ENCODE assay signal across 24 cellular contexts in genomic region chr17:31437720-31438400, GRCh38. TPM values are rescaled to one million over a fixed set of nuclear protein-coding genes. Genes with fewer than 3 reads are reported as not detected.
DNase-seq lines count a peak whose midpoint lies in the region; ATAC-seq, FAIRE-seq and TF ChIP-seq lines count a peak whose summit lies in the region.
"Had no signal": no experiment of that assay in that cellular context is flagged by ENCODE, and none has a peak within 500 bp of the region (broad histone marks: within the 10 kb centered on the region; RNA-seq: fewer than 3 reads in every experiment).

No MANE protein-coding gene starts in this region.

- H3K27ac Mint-ChIP-seq in CD8-positive, alpha-beta T cell, result no peak overlapping the region
- H3K27ac Mint-ChIP-seq: activated naive CD4-positive, alpha-beta T cell treated with anti-CD3 and anti-CD28 coated beads for 36 hours; nephron progenitor cell had no signal

- H3K9me3 Mint-ChIP-seq in CD8-positive, alpha-beta T cell, result no peaks in the 10 kb centered on the region
- H3K9me3 Mint-ChIP-seq: activated naive CD4-positive, alpha-beta T cell treated with anti-CD3 and anti-CD28 coated beads for 36 hours; activated T-cell treated with anti-CD3 and anti-CD28 coated beads, Interleukin-2, amount 50 U/mL, for 4 hours; IgD-negative memory B cell; nephron progenitor cell; stimulated activated naive CD8-positive, alpha-beta T cell treated with anti-CD3 and anti-CD28 coated beads, Interleukin-15, amount 100 ng/mL, for 72 hours had no signal

- peaks cover 16% of the 10 kb centered on the region for H3K4me1 Mint-ChIP-seq in CD8-positive, alpha-beta T cell (ENCODE audit: low read depth)

- no peak overlapping the region for H3K27ac ChIP-seq in A549
- H3K27ac ChIP-seq in KMS-11, result no peak overlapping the region
- peak overlapping the region; percentile 77 for H3K27ac ChIP-seq in cingulate gyrus (ENCODE audit: low read depth, low read length)
- H3K27ac ChIP-seq in CD8-positive, alpha-beta T cell (ENCODE audit: low read depth, low read length), result no peak overlapping the region
- H3K27ac ChIP-seq: adrenal gland, body of pancreas, esophagus muscularis mucosa, foreskin keratinocyte, heart right ventricle, ovary, thyroid gland, vagina had no signal

- ATAC-seq in A549 (peak; percentile 15 to 48; a peak in 5 of 6 replicates), mucosa of descending colon (peak; percentile 5), HG02610 (IDR thresholded peaks at IDR 0.05; ENCODE audit: unreplicated experiment) (no peak)
- ATAC-seq in CD8-positive, alpha-beta T cell, result no peak

- DNase-seq in A549 (ENCODE audit: low read depth in 1 of 2, low spot score in 1 of 2) (no peak), mucosa of descending colon (peak in 1 of 3 donors; percentile 29), NCI-H69 (lab: John Stamatoyannopoulos, UW) (no peak)
- no peak for DNase-seq in stimulated activated CD4-positive, alpha-beta T cell treated with anti-CD3 and anti-CD28 coated beads, Interleukin-2, amount 100 ng/mL, for 24 hours
- no peak for DNase-seq in CD8-positive, alpha-beta T cell
- DNase-seq: DMS 273 treated with DMSO at 0.1 percent for 48 hours had no signal

- no peak overlapping the region for H3K4me3 Mint-ChIP-seq in CD8-positive, alpha-beta T cell
- H3K4me3 Mint-ChIP-seq: activated naive CD4-positive, alpha-beta T cell treated with anti-CD3 and anti-CD28 coated beads for 36 hours; activated T-cell treated with anti-CD3 and anti-CD28 coated beads, Interleukin-2, amount 50 U/mL, for 4 hours; IgD-negative memory B cell; nephron progenitor cell; stimulated activated naive CD8-positive, alpha-beta T cell treated with anti-CD3 and anti-CD28 coated beads, Interleukin-15, amount 100 ng/mL, for 72 hours had no signal

- no peak for TF ChIP-seq POLR2A in A549 (IDR thresholded peaks at IDR 0.05; ENCODE audit: low read length)

- TF ChIP-seq RAD21 in A549 (conservative IDR thresholded peaks at IDR 0.05 in 1 of 2, IDR thresholded peaks at IDR 0.05 in 1 of 2), result no peak

- TF ChIP-seq EP300 in A549 (IDR thresholded peaks at IDR 0.05), result no peak

- no peaks in the 10 kb centered on the region for H3K79me2 ChIP-seq in KMS-11 (ENCODE audit: insufficient read depth, low read depth)

- no peak for FAIRE-seq in A549 (lab: Jason Lieb, UNC)
- FAIRE-seq: endometrium had no signal

- H3K9me3 ChIP-seq in A549 (no peaks in the 10 kb centered on the region), mucosa of descending colon (no peaks in the 10 kb centered on the region)
- no peaks in the 10 kb centered on the region for H3K9me3 ChIP-seq in CD8-positive, alpha-beta T cell (ENCODE audit: low read length)
- H3K9me3 ChIP-seq: adrenal gland, body of pancreas, esophagus muscularis mucosa, heart right ventricle, ovary, thyroid gland, vagina had no signal

- WGBS in A549 (ENCODE audit: missing lambda C conversion rate), result 20% methylated on average over 11 of the region's 11 CpGs

- H3K36me3 Mint-ChIP-seq in CD8-positive, alpha-beta T cell, result no peaks in the 10 kb centered on the region
- H3K36me3 Mint-ChIP-seq: IgD-negative memory B cell had no signal

- H3K4me3 ChIP-seq in A549 (no peak overlapping the region), KMS-11 (IDR thresholded peaks at IDR 0.05; ENCODE audit: insufficient read depth, low read depth, low read length) (no peak overlapping the region), mucosa of descending colon (no peak overlapping the region)
- no peak overlapping the region for H3K4me3 ChIP-seq in CD8-positive, alpha-beta T cell (ENCODE audit: low read depth, low read length)
- H3K4me3 ChIP-seq: adrenal gland, body of pancreas, esophagus muscularis mucosa, heart right ventricle, ovary, thyroid gland, vagina had no signal

- H2AFZ ChIP-seq in KMS-11 (ENCODE audit: low read depth), result peak overlapping the region; percentile 8; the same call in 1 of the 2 replicates

- no peak overlapping the region for H3K9ac ChIP-seq in KMS-11

- POLR2A ChIA-PET in A549 (lab: Yijun Ruan, JAX), result interaction anchor here (0.5 kb wide), 1 partner anchor 82 kb away, joined by 3 read pairs; no protein-coding TSS in a partner anchor
- POLR2A ChIA-PET in CD8-positive, alpha-beta T cell (lab: Charles Lee), result interaction anchor here (0.8 to 2.6 kb wide), 4 partner anchors 50 to 404 kb away, joined by 3 to 10 read pairs (median 4); no protein-coding TSS in a partner anchor

- H3K4me2 ChIP-seq in A549, result peak overlapping the region; percentile 54
- H3K4me2 ChIP-seq in KMS-11, result peak overlapping the region; percentile 9; the same call in 1 of the 2 replicates

- intact Hi-C loops in mucosa of descending colon (cut with DNase I, micrococcal nuclease), result loop anchor here (5.0 kb wide), 2 partner anchors 89 to 404 kb away; no protein-coding TSS in a partner anchor
- intact Hi-C loops in CD8-positive, alpha-beta T cell (cut with DNase I, micrococcal nuclease), result loop anchor here (1.0 to 5.0 kb wide), 4 partner anchors 49 to 404 kb away; no protein-coding TSS in a partner anchor

- no peaks in the 10 kb centered on the region for H3K4me1 ChIP-seq in A549
- no peaks in the 10 kb centered on the region for H3K4me1 ChIP-seq in KMS-11 (ENCODE audit: low read depth, poor library complexity, severe bottlenecking)
- H3K4me1 ChIP-seq in mucosa of descending colon (ENCODE audit: low read depth), result no peaks in the 10 kb centered on the region
- peaks cover 11% of the 10 kb centered on the region for H3K4me1 ChIP-seq in CD8-positive, alpha-beta T cell (ENCODE audit: insufficient read depth, low read length)
- H3K4me1 ChIP-seq: adrenal gland, foreskin keratinocyte, vagina had no signal

- TF ChIP-seq CTCF in A549 (IDR thresholded peaks at IDR 0.05) (no peak), KMS-11 (conservative IDR thresholded peaks at IDR 0.05; ENCODE audit: low read depth, low read length) (no peak), mucosa of descending colon (IDR thresholded peaks at IDR 0.05) (no peak)
- no peak for TF ChIP-seq CTCF in CD8-positive, alpha-beta T cell (IDR thresholded peaks at IDR 0.05)

- CTCF ChIA-PET in A549 (lab: Yijun Ruan, JAX), result interaction anchor here (0.6 to 23.7 kb wide), 57 partner anchors 8 to 571 kb away, joined by 3 to 490 read pairs (median 5); no protein-coding TSS in a partner anchor
- CTCF ChIA-PET in CD8-positive, alpha-beta T cell (lab: Charles Lee), result interaction anchor here (0.6 to 10.3 kb wide), 20 partner anchors 14 to 406 kb away, joined by 3 to 265 read pairs (median 5); no protein-coding TSS in a partner anchor

- no peaks in the 10 kb centered on the region for H4K20me1 ChIP-seq in KMS-11 (ENCODE audit: insufficient read depth)

- H3K36me3 ChIP-seq in KMS-11 (ENCODE audit: insufficient read depth) (no peaks in the 10 kb centered on the region), mucosa of descending colon (ENCODE audit: low read depth) (no peaks in the 10 kb centered on the region)
- H3K36me3 ChIP-seq in CD8-positive, alpha-beta T cell (ENCODE audit: insufficient read depth, low read length), result no peaks in the 10 kb centered on the region
- H3K36me3 ChIP-seq: adrenal gland, esophagus muscularis mucosa, heart right ventricle, ovary, thyroid gland, vagina had no signal

- H3K27me3 Mint-ChIP-seq in CD8-positive, alpha-beta T cell (ENCODE audit: low read depth), result peaks cover 5% of the 10 kb centered on the region

- H3K27me3 ChIP-seq in KMS-11 (ENCODE audit: insufficient read depth, low read depth), result no peaks in the 10 kb centered on the region
- H3K27me3 ChIP-seq in CD8-positive, alpha-beta T cell (ENCODE audit: insufficient read depth, low read length), result no peaks in the 10 kb centered on the region
- H3K27me3 ChIP-seq: adrenal gland, body of pancreas, ovary, thyroid gland, vagina had no signal

TF ChIP-seq in A549, 52 proteins besides CTCF, POLR2A, EP300 and RAD21 (continues in another document):
- no peak for TF ChIP-seq E2F6 (IDR thresholded peaks at IDR 0.05; ENCODE audit: borderline replicate concordance, low read depth)
- TF ChIP-seq RARB (CRISPR knock-in tag; IDR thresholded peaks at IDR 0.05), result no peak
- no peak for TF ChIP-seq MAFK (IDR thresholded peaks at IDR 0.05; ENCODE audit: partially characterized antibody)
- TF ChIP-seq CBX2 (IDR thresholded peaks at IDR 0.05; ENCODE audit: borderline replicate concordance, low read depth), result no peak
- no peak for TF ChIP-seq RFX5 (IDR thresholded peaks at IDR 0.05)
- TF ChIP-seq EHMT2 (IDR thresholded peaks at IDR 0.05; ENCODE audit: low read depth), result no peak
- TF ChIP-seq BHLHE40 (IDR thresholded peaks at IDR 0.05; ENCODE audit: low read depth, low read length), result no peak
- TF ChIP-seq ZFP36 (IDR thresholded peaks at IDR 0.05; ENCODE audit: borderline replicate concordance, partially characterized antibody), result no peak
- no peak for TF ChIP-seq MAZ (IDR thresholded peaks at IDR 0.05; ENCODE audit: borderline replicate concordance, low read depth, low read length)
- no peak for TF ChIP-seq ELK1 (IDR thresholded peaks at IDR 0.05; ENCODE audit: low read depth, low read length)
- no peak for TF ChIP-seq POLR2AphosphoS2 (conservative IDR thresholded peaks at IDR 0.05; ENCODE audit: low read length)

RNA-seq across cellular contexts. Expression of gene RAB11FIP4, which starts 46.4 kb away (rescaled TPM):
- 1.9 and 3.5 TPM in 2 replicates for polyA plus RNA-seq in A549 (2011; rRNA removed)
- 1.4 TPM in 2 replicates for polyA plus RNA-seq in A549 (2012; cell fraction: cytosol; rRNA removed)
- polyA plus RNA-seq in A549 (2012; cell fraction: nucleus; rRNA removed), result 1.2 and 1.3 TPM in 2 replicates
- 1.2 to 1.9 TPM (median 1.3 TPM) in 3 replicates for polyA plus RNA-seq in A549 (2017; fragmentation: RNase III; extraction: RNeasy Plus Mini Kit Qiagen cat#74134 plus additional on column Dnase treatment)
- 3.2 and 4.1 TPM in 2 replicates for polyA minus RNA-seq in A549 (2011; rRNA and poly(A)+ RNA removed)
- total RNA-seq in mucosa of descending colon, result 10 to 100 TPM; 24.5 to 49.9 (median 40.7) TPM
- 10 to 100 TPM; 82.0 to 86.4 TPM for total RNA-seq in CD8-positive, alpha-beta T cell
- total RNA-seq: dermis microvascular lymphatic vessel endothelial cell had no signal

Comparison
In these comparisons a context has a peak if more than half of its experiments do, and no peak if none do; other contexts are left out.
1. ATAC-seq: peak in A549 (2 of 2) and mucosa of descending colon (single experiment); none in HG02610 (single experiment) and CD8-positive, alpha-beta T cell (single experiment).